Comparison of ENCODE assay signal across 1 cellular context in the genomic region with DNA sequence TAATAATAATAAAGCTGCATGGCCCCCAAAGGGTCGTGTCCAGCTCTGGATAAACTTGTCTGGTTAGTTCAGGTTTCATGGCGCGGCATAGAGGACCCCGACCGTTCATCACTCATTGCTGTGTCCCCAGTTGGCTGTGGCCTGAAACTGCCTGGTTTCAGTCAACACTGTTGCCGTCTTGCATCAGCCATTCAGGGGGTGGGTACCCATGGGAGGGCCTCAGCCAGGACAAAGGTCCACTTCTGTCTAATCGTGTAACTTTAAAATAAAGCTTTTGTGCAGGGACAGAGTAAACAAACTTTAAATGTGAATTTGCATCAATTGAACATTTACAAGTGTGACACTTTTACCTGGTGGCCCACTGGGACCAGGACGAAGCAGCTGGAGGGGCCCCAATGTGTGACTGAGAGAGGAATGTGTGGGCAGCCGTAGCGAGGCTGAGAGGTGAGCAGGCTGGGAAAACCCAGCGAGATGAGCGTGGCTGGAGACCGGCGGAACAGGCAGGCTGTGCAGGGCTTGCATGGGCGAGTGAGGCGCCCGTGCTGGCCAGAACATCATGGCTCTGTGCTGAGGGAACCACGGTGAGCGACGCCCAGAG.
A peak's percentile ranks its signal among the peaks of the same experiment; 100 is the strongest.
TF ChIP-seq lines count a peak whose summit lies in the region.

No MANE protein-coding gene starts in this region.

TF ChIP-seq in HepG2, 621 proteins besides CTCF, POLR2A, EP300 and RAD21 (continued from another document and continues in another):
- TF ChIP-seq, protein P1, sequence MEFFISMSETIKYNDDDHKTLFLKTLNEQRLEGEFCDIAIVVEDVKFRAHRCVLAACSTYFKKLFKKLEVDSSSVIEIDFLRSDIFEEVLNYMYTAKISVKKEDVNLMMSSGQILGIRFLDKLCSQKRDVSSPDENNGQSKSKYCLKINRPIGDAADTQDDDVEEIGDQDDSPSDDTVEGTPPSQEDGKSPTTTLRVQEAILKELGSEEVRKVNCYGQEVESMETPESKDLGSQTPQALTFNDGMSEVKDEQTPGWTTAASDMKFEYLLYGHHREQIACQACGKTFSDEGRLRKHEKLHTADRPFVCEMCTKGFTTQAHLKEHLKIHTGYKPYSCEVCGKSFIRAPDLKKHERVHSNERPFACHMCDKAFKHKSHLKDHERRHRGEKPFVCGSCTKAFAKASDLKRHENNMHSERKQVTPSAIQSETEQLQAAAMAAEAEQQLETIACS (CRISPR knock-in tag; IDR thresholded peaks at IDR 0.05) = no peak
- 0 out of 2 replicates have a peak, but pooled peaks have one; percentile 38 for TF ChIP-seq ZNF780A (CRISPR knock-in tag; IDR thresholded peaks at IDR 0.05)
- TF ChIP-seq SMC3 (IDR thresholded peaks at IDR 0.05; ENCODE audit: low read length) = peak; percentile 24
- peak; percentile 85 for TF ChIP-seq SAP130 (CRISPR knock-in tag; IDR thresholded peaks at IDR 0.05; ENCODE audit: low read depth)
- TF ChIP-seq ZMYM4 (CRISPR knock-in tag; IDR thresholded peaks at IDR 0.05) = peak; percentile 88
- TF ChIP-seq ZNF431 (CRISPR knock-in tag; IDR thresholded peaks at IDR 0.05; ENCODE audit: borderline replicate concordance, low read depth) = peak; percentile 97
- TF ChIP-seq NRL (CRISPR knock-in tag; IDR thresholded peaks at IDR 0.05; ENCODE audit: borderline replicate concordance) = peak; percentile 25; the same call in 1 of the 2 replicates
- TF ChIP-seq ZEB1 (IDR thresholded peaks at IDR 0.05; ENCODE audit: insufficient replicate concordance, low read depth) = peak; percentile 94
- peak; percentile 33 for TF ChIP-seq YY1 (IDR thresholded peaks at IDR 0.05; ENCODE audit: insufficient read depth, insufficient replicate concordance, low read depth, low read length)
- peak; percentile 78 for TF ChIP-seq TAF1 (CRISPR knock-in tag; IDR thresholded peaks at IDR 0.05)
- TF ChIP-seq, protein P2, sequence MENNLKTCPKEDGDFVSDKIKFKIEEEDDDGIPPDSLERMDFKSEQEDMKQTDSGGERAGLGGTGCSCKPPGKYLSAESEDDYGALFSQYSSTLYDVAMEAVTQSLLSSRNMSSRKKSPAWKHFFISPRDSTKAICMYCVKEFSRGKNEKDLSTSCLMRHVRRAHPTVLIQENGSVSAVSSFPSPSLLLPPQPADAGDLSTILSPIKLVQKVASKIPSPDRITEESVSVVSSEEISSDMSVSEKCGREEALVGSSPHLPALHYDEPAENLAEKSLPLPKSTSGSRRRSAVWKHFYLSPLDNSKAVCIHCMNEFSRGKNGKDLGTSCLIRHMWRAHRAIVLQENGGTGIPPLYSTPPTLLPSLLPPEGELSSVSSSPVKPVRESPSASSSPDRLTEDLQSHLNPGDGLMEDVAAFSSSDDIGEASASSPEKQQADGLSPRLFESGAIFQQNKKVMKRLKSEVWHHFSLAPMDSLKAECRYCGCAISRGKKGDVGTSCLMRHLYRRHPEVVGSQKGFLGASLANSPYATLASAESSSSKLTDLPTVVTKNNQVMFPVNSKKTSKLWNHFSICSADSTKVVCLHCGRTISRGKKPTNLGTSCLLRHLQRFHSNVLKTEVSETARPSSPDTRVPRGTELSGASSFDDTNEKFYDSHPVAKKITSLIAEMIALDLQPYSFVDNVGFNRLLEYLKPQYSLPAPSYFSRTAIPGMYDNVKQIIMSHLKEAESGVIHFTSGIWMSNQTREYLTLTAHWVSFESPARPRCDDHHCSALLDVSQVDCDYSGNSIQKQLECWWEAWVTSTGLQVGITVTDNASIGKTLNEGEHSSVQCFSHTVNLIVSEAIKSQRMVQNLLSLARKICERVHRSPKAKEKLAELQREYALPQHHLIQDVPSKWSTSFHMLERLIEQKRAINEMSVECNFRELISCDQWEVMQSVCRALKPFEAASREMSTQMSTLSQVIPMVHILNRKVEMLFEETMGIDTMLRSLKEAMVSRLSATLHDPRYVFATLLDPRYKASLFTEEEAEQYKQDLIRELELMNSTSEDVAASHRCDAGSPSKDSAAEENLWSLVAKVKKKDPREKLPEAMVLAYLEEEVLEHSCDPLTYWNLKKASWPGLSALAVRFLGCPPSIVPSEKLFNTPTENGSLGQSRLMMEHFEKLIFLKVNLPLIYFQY (CRISPR knock-in tag; IDR thresholded peaks at IDR 0.05; ENCODE audit: borderline replicate concordance) = peak; percentile 95
- TF ChIP-seq, protein P3, sequence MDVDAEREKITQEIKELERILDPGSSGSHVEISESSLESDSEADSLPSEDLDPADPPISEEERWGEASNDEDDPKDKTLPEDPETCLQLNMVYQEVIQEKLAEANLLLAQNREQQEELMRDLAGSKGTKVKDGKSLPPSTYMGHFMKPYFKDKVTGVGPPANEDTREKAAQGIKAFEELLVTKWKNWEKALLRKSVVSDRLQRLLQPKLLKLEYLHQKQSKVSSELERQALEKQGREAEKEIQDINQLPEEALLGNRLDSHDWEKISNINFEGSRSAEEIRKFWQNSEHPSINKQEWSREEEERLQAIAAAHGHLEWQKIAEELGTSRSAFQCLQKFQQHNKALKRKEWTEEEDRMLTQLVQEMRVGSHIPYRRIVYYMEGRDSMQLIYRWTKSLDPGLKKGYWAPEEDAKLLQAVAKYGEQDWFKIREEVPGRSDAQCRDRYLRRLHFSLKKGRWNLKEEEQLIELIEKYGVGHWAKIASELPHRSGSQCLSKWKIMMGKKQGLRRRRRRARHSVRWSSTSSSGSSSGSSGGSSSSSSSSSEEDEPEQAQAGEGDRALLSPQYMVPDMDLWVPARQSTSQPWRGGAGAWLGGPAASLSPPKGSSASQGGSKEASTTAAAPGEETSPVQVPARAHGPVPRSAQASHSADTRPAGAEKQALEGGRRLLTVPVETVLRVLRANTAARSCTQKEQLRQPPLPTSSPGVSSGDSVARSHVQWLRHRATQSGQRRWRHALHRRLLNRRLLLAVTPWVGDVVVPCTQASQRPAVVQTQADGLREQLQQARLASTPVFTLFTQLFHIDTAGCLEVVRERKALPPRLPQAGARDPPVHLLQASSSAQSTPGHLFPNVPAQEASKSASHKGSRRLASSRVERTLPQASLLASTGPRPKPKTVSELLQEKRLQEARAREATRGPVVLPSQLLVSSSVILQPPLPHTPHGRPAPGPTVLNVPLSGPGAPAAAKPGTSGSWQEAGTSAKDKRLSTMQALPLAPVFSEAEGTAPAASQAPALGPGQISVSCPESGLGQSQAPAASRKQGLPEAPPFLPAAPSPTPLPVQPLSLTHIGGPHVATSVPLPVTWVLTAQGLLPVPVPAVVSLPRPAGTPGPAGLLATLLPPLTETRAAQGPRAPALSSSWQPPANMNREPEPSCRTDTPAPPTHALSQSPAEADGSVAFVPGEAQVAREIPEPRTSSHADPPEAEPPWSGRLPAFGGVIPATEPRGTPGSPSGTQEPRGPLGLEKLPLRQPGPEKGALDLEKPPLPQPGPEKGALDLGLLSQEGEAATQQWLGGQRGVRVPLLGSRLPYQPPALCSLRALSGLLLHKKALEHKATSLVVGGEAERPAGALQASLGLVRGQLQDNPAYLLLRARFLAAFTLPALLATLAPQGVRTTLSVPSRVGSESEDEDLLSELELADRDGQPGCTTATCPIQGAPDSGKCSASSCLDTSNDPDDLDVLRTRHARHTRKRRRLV (CRISPR knock-in tag; IDR thresholded peaks at IDR 0.05) = peak; percentile 81
- peak; percentile 85; the same call in 1 of the 2 replicates for TF ChIP-seq TMF1 (CRISPR knock-in tag; IDR thresholded peaks at IDR 0.05; ENCODE audit: low read depth)
- TF ChIP-seq ESRRA (CRISPR knock-in tag; IDR thresholded peaks at IDR 0.05; ENCODE audit: low read depth) = peak; percentile 61; the same call in 1 of the 2 replicates
- TF ChIP-seq MEIS1 (CRISPR knock-in tag; IDR thresholded peaks at IDR 0.05; ENCODE audit: borderline replicate concordance) = peak; percentile 86; the same call in 1 of the 2 replicates
- no peak for TF ChIP-seq MATR3 (CRISPR knock-in tag; IDR thresholded peaks at IDR 0.05)
- peak; percentile 44; the same call in 1 of the 2 replicates for TF ChIP-seq ZBTB8A (CRISPR knock-in tag; IDR thresholded peaks at IDR 0.05; ENCODE audit: borderline replicate concordance, low read depth)
- TF ChIP-seq ZNF563 (CRISPR knock-in tag; IDR thresholded peaks at IDR 0.05) = peak; percentile 44; the same call in 1 of the 2 replicates
- TF ChIP-seq, protein P4, sequence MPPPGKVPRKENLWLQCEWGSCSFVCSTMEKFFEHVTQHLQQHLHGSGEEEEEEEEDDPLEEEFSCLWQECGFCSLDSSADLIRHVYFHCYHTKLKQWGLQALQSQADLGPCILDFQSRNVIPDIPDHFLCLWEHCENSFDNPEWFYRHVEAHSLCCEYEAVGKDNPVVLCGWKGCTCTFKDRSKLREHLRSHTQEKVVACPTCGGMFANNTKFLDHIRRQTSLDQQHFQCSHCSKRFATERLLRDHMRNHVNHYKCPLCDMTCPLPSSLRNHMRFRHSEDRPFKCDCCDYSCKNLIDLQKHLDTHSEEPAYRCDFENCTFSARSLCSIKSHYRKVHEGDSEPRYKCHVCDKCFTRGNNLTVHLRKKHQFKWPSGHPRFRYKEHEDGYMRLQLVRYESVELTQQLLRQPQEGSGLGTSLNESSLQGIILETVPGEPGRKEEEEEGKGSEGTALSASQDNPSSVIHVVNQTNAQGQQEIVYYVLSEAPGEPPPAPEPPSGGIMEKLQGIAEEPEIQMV (CRISPR knock-in tag; IDR thresholded peaks at IDR 0.05; ENCODE audit: low read depth) = 0 out of 2 replicates have a peak, but pooled peaks have one; percentile 57
- 0 out of 2 replicates have a peak, but pooled peaks have one; percentile 6 for TF ChIP-seq RFX5 (IDR thresholded peaks at IDR 0.05; ENCODE audit: low read depth, low read length)
- TF ChIP-seq AGO1 (IDR thresholded peaks at IDR 0.05; ENCODE audit: low read depth, low read length, poor library complexity, severe bottlenecking) = peak; percentile 66
- TF ChIP-seq, protein P5, sequence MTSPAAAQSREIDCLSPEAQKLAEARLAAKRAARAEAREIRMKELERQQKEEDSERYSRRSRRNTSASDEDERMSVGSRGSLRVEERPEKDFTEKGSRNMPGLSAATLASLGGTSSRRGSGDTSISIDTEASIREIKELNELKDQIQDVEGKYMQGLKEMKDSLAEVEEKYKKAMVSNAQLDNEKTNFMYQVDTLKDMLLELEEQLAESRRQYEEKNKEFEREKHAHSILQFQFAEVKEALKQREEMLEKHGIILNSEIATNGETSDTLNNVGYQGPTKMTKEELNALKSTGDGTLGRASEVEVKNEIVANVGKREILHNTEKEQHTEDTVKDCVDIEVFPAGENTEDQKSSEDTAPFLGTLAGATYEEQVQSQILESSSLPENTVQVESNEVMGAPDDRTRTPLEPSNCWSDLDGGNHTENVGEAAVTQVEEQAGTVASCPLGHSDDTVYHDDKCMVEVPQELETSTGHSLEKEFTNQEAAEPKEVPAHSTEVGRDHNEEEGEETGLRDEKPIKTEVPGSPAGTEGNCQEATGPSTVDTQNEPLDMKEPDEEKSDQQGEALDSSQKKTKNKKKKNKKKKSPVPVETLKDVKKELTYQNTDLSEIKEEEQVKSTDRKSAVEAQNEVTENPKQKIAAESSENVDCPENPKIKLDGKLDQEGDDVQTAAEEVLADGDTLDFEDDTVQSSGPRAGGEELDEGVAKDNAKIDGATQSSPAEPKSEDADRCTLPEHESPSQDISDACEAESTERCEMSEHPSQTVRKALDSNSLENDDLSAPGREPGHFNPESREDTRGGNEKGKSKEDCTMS (CRISPR knock-in tag; conservative IDR thresholded peaks at IDR 0.05) = no peak
- 0 out of 2 replicates have a peak, but pooled peaks have one; percentile 9 for TF ChIP-seq CHD2 (IDR thresholded peaks at IDR 0.05; ENCODE audit: low read depth, low read length)
- TF ChIP-seq CENPX (CRISPR knock-in tag; IDR thresholded peaks at IDR 0.05) = no peak
- TF ChIP-seq PAWR (CRISPR knock-in tag; IDR thresholded peaks at IDR 0.05; ENCODE audit: borderline replicate concordance) = no peak
- TF ChIP-seq ZNF256 (CRISPR knock-in tag; conservative IDR thresholded peaks at IDR 0.05) = no peak
- peak; percentile 95 for TF ChIP-seq KLF6 (CRISPR knock-in tag; IDR thresholded peaks at IDR 0.05)
- peak; percentile 97 for TF ChIP-seq MED1 (CRISPR knock-in tag; IDR thresholded peaks at IDR 0.05)
- TF ChIP-seq CEBPG (CRISPR knock-in tag; IDR thresholded peaks at IDR 0.05) = peak; percentile 100
- 0 out of 2 replicates have a peak, but pooled peaks have one; percentile 65 for TF ChIP-seq SALL2 (CRISPR knock-in tag; IDR thresholded peaks at IDR 0.05)
- TF ChIP-seq ISX (CRISPR knock-in tag; conservative IDR thresholded peaks at IDR 0.05) = no peak
- TF ChIP-seq ZNF543 (CRISPR knock-in tag; IDR thresholded peaks at IDR 0.05) = peak; percentile 81
- peak; percentile 95 for TF ChIP-seq SNAPC2 (CRISPR knock-in tag; IDR thresholded peaks at IDR 0.05)
- peak; percentile 58; the same call in 1 of the 2 replicates for TF ChIP-seq ZNF143 (CRISPR knock-in tag; IDR thresholded peaks at IDR 0.05)
- 0 out of 2 replicates have a peak, but pooled peaks have one; percentile 53 for TF ChIP-seq ZFP41 (CRISPR knock-in tag; IDR thresholded peaks at IDR 0.05; ENCODE audit: borderline replicate concordance)
- TF ChIP-seq NONO (IDR thresholded peaks at IDR 0.05) = no peak
- peak; percentile 95 for TF ChIP-seq NONO (CRISPR knock-in tag; conservative IDR thresholded peaks at IDR 0.05)
- TF ChIP-seq ZNF879 (CRISPR knock-in tag; IDR thresholded peaks at IDR 0.05) = peak; percentile 62; the same call in 1 of the 2 replicates
- TF ChIP-seq, protein P6, sequence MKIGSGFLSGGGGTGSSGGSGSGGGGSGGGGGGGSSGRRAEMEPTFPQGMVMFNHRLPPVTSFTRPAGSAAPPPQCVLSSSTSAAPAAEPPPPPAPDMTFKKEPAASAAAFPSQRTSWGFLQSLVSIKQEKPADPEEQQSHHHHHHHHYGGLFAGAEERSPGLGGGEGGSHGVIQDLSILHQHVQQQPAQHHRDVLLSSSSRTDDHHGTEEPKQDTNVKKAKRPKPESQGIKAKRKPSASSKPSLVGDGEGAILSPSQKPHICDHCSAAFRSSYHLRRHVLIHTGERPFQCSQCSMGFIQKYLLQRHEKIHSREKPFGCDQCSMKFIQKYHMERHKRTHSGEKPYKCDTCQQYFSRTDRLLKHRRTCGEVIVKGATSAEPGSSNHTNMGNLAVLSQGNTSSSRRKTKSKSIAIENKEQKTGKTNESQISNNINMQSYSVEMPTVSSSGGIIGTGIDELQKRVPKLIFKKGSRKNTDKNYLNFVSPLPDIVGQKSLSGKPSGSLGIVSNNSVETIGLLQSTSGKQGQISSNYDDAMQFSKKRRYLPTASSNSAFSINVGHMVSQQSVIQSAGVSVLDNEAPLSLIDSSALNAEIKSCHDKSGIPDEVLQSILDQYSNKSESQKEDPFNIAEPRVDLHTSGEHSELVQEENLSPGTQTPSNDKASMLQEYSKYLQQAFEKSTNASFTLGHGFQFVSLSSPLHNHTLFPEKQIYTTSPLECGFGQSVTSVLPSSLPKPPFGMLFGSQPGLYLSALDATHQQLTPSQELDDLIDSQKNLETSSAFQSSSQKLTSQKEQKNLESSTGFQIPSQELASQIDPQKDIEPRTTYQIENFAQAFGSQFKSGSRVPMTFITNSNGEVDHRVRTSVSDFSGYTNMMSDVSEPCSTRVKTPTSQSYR (CRISPR knock-in tag; IDR thresholded peaks at IDR 0.05; ENCODE audit: borderline replicate concordance) = peak; percentile 55; the same call in 1 of the 2 replicates
- peak; percentile 77 for TF ChIP-seq KMT2B (CRISPR knock-in tag; IDR thresholded peaks at IDR 0.05)
- peak; percentile 97 for TF ChIP-seq KDM4B (CRISPR knock-in tag; IDR thresholded peaks at IDR 0.05)
